8 cellular contexts compared by ENCODE assay signal in genomic region chr1:167439301-167439988, GRCh38.
DNase-seq lines count a peak whose midpoint lies in the region; ATAC-seq and TF ChIP-seq lines count a peak whose summit lies in the region.

No MANE protein-coding gene starts in this region.

- POLR2A ChIA-PET in Caco-2 (lab: Charles Lee): no interaction called here

- intact Hi-C loops in Caco-2 (cut with micrococcal nuclease; ENCODE audit: unreplicated experiment): loop anchor here (5.0 kb wide), 1 partner anchor 537 kb away; no protein-coding TSS in a partner anchor

- peak; percentile 57 for ATAC-seq in GM19351 (IDR thresholded peaks at IDR 0.05; ENCODE audit: unreplicated experiment)
- ATAC-seq in central memory CD8-positive, alpha-beta T cell (replicated peaks; ENCODE audit: extremely low read depth, poor library complexity, severe bottlenecking): no peak
- no peak for ATAC-seq in HG03571 (IDR thresholded peaks at IDR 0.05; ENCODE audit: unreplicated experiment)

- H3K4me2 ChIP-seq in OCI-LY1 (ENCODE audit: low read length): peak overlapping the region; percentile 84

- no peaks in the 10 kb centered on the region for H3K9me3 Mint-ChIP-seq in central memory CD8-positive, alpha-beta T cell
- H3K9me3 Mint-ChIP-seq in Caco-2 (ENCODE audit: unreplicated experiment): peaks cover 9% of the 10 kb centered on the region

- no TSS peak for BruUV-seq in Caco-2 (replicated peaks; lab: Mats Ljungman, UMichigan)

- H3K27ac Mint-ChIP-seq in central memory CD8-positive, alpha-beta T cell (ENCODE audit: low read depth): peak overlapping the region; percentile 92
- H3K27ac Mint-ChIP-seq in Caco-2 (ENCODE audit: unreplicated experiment): no peak overlapping the region

- TF ChIP-seq CTCF in OCI-LY1 (IDR thresholded peaks at IDR 0.05; ENCODE audit: low read length): peak; percentile 59
- TF ChIP-seq CTCF in kidney epithelial cell (IDR thresholded peaks at IDR 0.05; ENCODE audit: insufficient read depth, low read length, poor library complexity, severe bottlenecking): peak; percentile 19
- no peak for TF ChIP-seq CTCF in Caco-2 (IDR thresholded peaks at IDR 0.05; ENCODE audit: insufficient read depth in 1 of 2, low read depth in 1 of 2, low read length in 1 of 2, severe bottlenecking in 1 of 2, unreplicated experiment in 1 of 2)

- peak overlapping the region; percentile 3 for H3K27ac ChIP-seq in OCI-LY1 (ENCODE audit: low read depth, low read length, poor library complexity, severe bottlenecking)

- H2AFZ ChIP-seq in OCI-LY1 (ENCODE audit: low read length): peak overlapping the region; percentile 22

- no peaks in the 10 kb centered on the region for H3K27me3 Mint-ChIP-seq in central memory CD8-positive, alpha-beta T cell
- no peaks in the 10 kb centered on the region for H3K27me3 Mint-ChIP-seq in Caco-2 (ENCODE audit: insufficient read depth, unreplicated experiment)

- H3K4me1 Mint-ChIP-seq in central memory CD8-positive, alpha-beta T cell: peaks cover 74% of the 10 kb centered on the region
- H3K4me1 Mint-ChIP-seq in Caco-2 (ENCODE audit: low read depth, unreplicated experiment): no peaks in the 10 kb centered on the region

- peak overlapping the region; percentile 65 for H3K4me3 ChIP-seq in OCI-LY1 (ENCODE audit: low read depth, low read length, poor library complexity, severe bottlenecking)
- H3K4me3 ChIP-seq in kidney epithelial cell (ENCODE audit: low read depth, low read length): peak overlapping the region; percentile 5
- H3K4me3 ChIP-seq in Caco-2 (ENCODE audit: low read depth, low read length): no peak overlapping the region

- H3F3A ChIP-seq in OCI-LY1 (ENCODE audit: insufficient read depth, low read length): no peaks in the 10 kb centered on the region

- H3K79me2 ChIP-seq in OCI-LY1 (ENCODE audit: insufficient read depth, low read length): no peaks in the 10 kb centered on the region

- H3K36me3 Mint-ChIP-seq in central memory CD8-positive, alpha-beta T cell (ENCODE audit: insufficient read depth): peaks cover 43% of the 10 kb centered on the region
- H3K36me3 Mint-ChIP-seq in Caco-2 (ENCODE audit: insufficient read depth, unreplicated experiment): no peaks in the 10 kb centered on the region

- H3K9me2 ChIP-seq in OCI-LY1 (ENCODE audit: low read depth, low read length): no peaks in the 10 kb centered on the region

- peak overlapping the region; percentile 23 for H3K4me3 Mint-ChIP-seq in central memory CD8-positive, alpha-beta T cell
- H3K4me3 Mint-ChIP-seq in Caco-2 (ENCODE audit: unreplicated experiment): no peak overlapping the region

- CTCF ChIA-PET in Caco-2 (lab: Charles Lee): no interaction called here

- peak overlapping the region; percentile 63 for H3K9ac ChIP-seq in OCI-LY1 (ENCODE audit: low read length)

- no peaks in the 10 kb centered on the region for H4K20me1 ChIP-seq in OCI-LY1 (ENCODE audit: insufficient read depth, low read length)

- H3K9me3 ChIP-seq in OCI-LY1 (ENCODE audit: low read length) (no peaks in the 10 kb centered on the region), Caco-2 (no peaks in the 10 kb centered on the region)

- DNase-seq in C1 segment of cervical spinal cord (lab: John Stamatoyannopoulos, UW): peak in 9 of 14 donors; percentile 9 to 35 (median 17)
- no peak for DNase-seq in central memory CD8-positive, alpha-beta T cell (ENCODE audit: low spot score in 2 of 2)
- DNase-seq in kidney epithelial cell (ENCODE audit: low read depth): no peak
- peak; percentile 32 to 47 for DNase-seq in stimulated activated CD4-positive, alpha-beta T cell treated with anti-CD3 and anti-CD28 coated beads, Interleukin-2, amount 100 ng/mL, for 24 hours
- no peak for DNase-seq in Caco-2

- H3K36me3 ChIP-seq in OCI-LY1 (ENCODE audit: insufficient read depth, low read length) (peaks cover 4% of the 10 kb centered on the region; the same call in 1 of the 2 replicates), kidney epithelial cell (ENCODE audit: control insufficient read depth, insufficient read depth, low read length) (no peaks in the 10 kb centered on the region), Caco-2 (ENCODE audit: control insufficient read depth, insufficient read depth, low read length) (no peaks in the 10 kb centered on the region)

- H3K4me1 ChIP-seq in OCI-LY1 (ENCODE audit: insufficient read depth, low read length, severe bottlenecking) (peaks cover 36% of the 10 kb centered on the region), Caco-2 (no peaks in the 10 kb centered on the region)

- H3K27me3 ChIP-seq in OCI-LY1 (ENCODE audit: insufficient read depth, low read length) (no peaks in the 10 kb centered on the region), kidney epithelial cell (ENCODE audit: control insufficient read depth, insufficient read depth, low read length) (peaks cover 13% of the 10 kb centered on the region), Caco-2 (replicated peaks; ENCODE audit: control insufficient read depth, insufficient read depth, low read length) (no peaks in the 10 kb centered on the region)

Comparison
In these comparisons a context has a peak if more than half of its experiments do, and no peak if none do; other contexts are left out.
1. DNase-seq: peak in C1 segment of cervical spinal cord (9 of 14) and stimulated activated CD4-positive, alpha-beta T cell treated with anti-CD3 and anti-CD28 coated beads, Interleukin-2, amount 100 ng/mL, for 24 hours (2 of 2); none in central memory CD8-positive, alpha-beta T cell (0 of 2), kidney epithelial cell (single experiment) and Caco-2 (0 of 2).
2. CTCF ChIP-seq: peak in OCI-LY1 (single experiment) and kidney epithelial cell (single experiment); none in Caco-2 (0 of 2).